Comparison of ENCODE assay signal across 8 cellular contexts in genomic region chr6:87701676-87702588, GRCh38. TPM values are rescaled to one million over a fixed set of nuclear protein-coding genes. Genes with fewer than 3 reads are reported as not detected.
A peak's percentile ranks its signal among the peaks of the same experiment; 100 is the strongest.
DNase-seq lines count a peak whose midpoint lies in the region; ATAC-seq and TF ChIP-seq lines count a peak whose summit lies in the region.

Gene AKIRIN2 (minus strand): TSS chr6:87702233. CDS start chr6:87701684, 549 bp downstream.

- H3K27me3 ChIP-seq in BLaER1 (no peaks in the 10 kb centered on the region), layer of hippocampus (ENCODE audit: control insufficient read depth, insufficient read depth, low read length) (no peaks in the 10 kb centered on the region)

- H3K27me3 Mint-ChIP-seq in activated CD4-positive, alpha-beta T cell treated with anti-CD3 and anti-CD28 coated beads, Interleukin-2, amount 10 ng/mL, durations not matched to agents 7 days and 5 days = no peaks in the 10 kb centered on the region

- ATAC-seq in GM19328 (IDR thresholded peaks at IDR 0.05; ENCODE audit: unreplicated experiment) (peak; percentile 68), HG03520 (IDR thresholded peaks at IDR 0.05; ENCODE audit: unreplicated experiment) (peak; percentile 58)

- no peaks in the 10 kb centered on the region for H3K9me3 ChIP-seq in BLaER1

- no peaks in the 10 kb centered on the region for H3K36me3 ChIP-seq in BLaER1

- no peak for TF ChIP-seq CTCF in coronary artery (IDR thresholded peaks at IDR 0.05)

- peaks cover 45% of the 10 kb centered on the region for H3K4me1 Mint-ChIP-seq in activated CD4-positive, alpha-beta T cell treated with anti-CD3 and anti-CD28 coated beads, Interleukin-2, amount 10 ng/mL, durations not matched to agents 7 days and 5 days

- POLR2A ChIA-PET in activated CD4-positive, alpha-beta T cell treated with anti-CD3 and anti-CD28 coated beads, Interleukin-2, amount 10 ng/mL, durations not matched to agents 7 days and 5 days (lab: Charles Lee) = interaction anchor here (0.6 to 1.2 kb wide), 3 partner anchors 27 to 293 kb away, joined by 3 to 4 read pairs (median 4); partner anchors contain the start of genes ORC3 and RARS2

- peak within 1 kb of the TSS; percentile 84 for H3K4me3 ChIP-seq in BLaER1
- peak within 1 kb of the TSS; percentile 87 for H3K4me3 ChIP-seq in coronary artery

- DNase-seq in NCI-H69 (lab: John Stamatoyannopoulos, UW) (peak; percentile 100), coronary artery (ENCODE audit: low spot score) (peak; percentile 99)
- DNase-seq in activated CD4-positive, alpha-beta T cell treated with anti-CD3 and anti-CD28 coated beads, Interleukin-2, amount 10 ng/mL, durations not matched to agents 7 days and 5 days = peak; percentile 97
- peak; percentile 94 for DNase-seq in stimulated activated CD4-positive, alpha-beta T cell treated with anti-CD3 and anti-CD28 coated beads, Interleukin-1b, Interleukin-23, amount 100 ng/mL, for 4 hours (ENCODE audit: low read depth in 2 of 2)

- peak within 1 kb of the TSS; percentile 92 for H3K27ac Mint-ChIP-seq in activated CD4-positive, alpha-beta T cell treated with anti-CD3 and anti-CD28 coated beads, Interleukin-2, amount 10 ng/mL, durations not matched to agents 7 days and 5 days

- peak within 1 kb of the TSS; percentile 71 for H3K4me2 ChIP-seq in BLaER1

- H4K20me1 ChIP-seq in BLaER1 = peaks cover 44% of the 10 kb centered on the region

- peak within 1 kb of the TSS; percentile 91 for H3K4me3 Mint-ChIP-seq in activated CD4-positive, alpha-beta T cell treated with anti-CD3 and anti-CD28 coated beads, Interleukin-2, amount 10 ng/mL, durations not matched to agents 7 days and 5 days

- CTCF ChIA-PET in activated CD4-positive, alpha-beta T cell treated with anti-CD3 and anti-CD28 coated beads, Interleukin-2, amount 10 ng/mL, durations not matched to agents 7 days and 5 days (lab: Charles Lee) = interaction anchor here (1.1 kb wide), 1 partner anchor 16 kb away, joined by 4 read pairs; no protein-coding TSS in a partner anchor

- H3K27ac ChIP-seq in BLaER1 (peak within 1 kb of the TSS; percentile 92), coronary artery (peak within 1 kb of the TSS; percentile 93 to 95), layer of hippocampus (ENCODE audit: low read depth, low read length) (peak within 1 kb of the TSS; percentile 99)

- H3K4me1 ChIP-seq in BLaER1 = peaks cover 9% of the 10 kb centered on the region; the same call in 1 of the 2 replicates

- no peaks in the 10 kb centered on the region for H3K9me3 Mint-ChIP-seq in activated CD4-positive, alpha-beta T cell treated with anti-CD3 and anti-CD28 coated beads, Interleukin-2, amount 10 ng/mL, durations not matched to agents 7 days and 5 days

- H3K9ac ChIP-seq in BLaER1 = peak within 1 kb of the TSS; percentile 93

- peaks cover 23% of the 10 kb centered on the region for H3K36me3 Mint-ChIP-seq in activated CD4-positive, alpha-beta T cell treated with anti-CD3 and anti-CD28 coated beads, Interleukin-2, amount 10 ng/mL, durations not matched to agents 7 days and 5 days (ENCODE audit: low read depth)

RNA-seq across cellular contexts. Expression of gene AKIRIN2, which starts in this region (rescaled TPM):
- 10 to 100 TPM; 42.1 to 42.5 TPM for total RNA-seq in activated CD4-positive, alpha-beta T cell treated with anti-CD3 and anti-CD28 coated beads, Interleukin-2, amount 10 ng/mL, durations not matched to agents 7 days and 5 days

Comparison
In these comparisons a context has a peak if more than half of its experiments do, and no peak if none do; other contexts are left out.
1. Peak in every context shown above with its lines: DNase-seq, ATAC-seq, H3K4me3 ChIP-seq and H3K27ac ChIP-seq.